In the genomic region with DNA sequence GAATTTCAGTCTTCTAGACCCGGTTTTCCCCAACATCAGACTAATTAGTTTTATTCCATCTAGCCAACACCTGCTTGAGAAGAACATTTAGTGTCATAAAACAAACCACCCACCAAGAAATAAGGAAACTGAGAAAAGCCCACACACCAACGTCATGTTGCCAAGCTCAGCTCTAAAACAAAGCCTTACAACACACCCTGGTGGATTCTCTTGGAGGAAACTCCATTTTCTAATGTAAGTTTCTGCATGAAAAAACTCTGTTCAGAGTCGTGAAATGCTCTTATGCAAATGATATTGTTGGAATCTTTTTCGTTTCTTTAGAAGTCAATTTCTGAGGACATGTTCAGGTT, we compare ENCODE assay signal across 1 cellular context.
TF ChIP-seq lines count a peak whose summit lies in the region.

No MANE protein-coding gene starts in this region.

TF ChIP-seq in GM12878, 131 proteins besides CTCF, POLR2A, EP300 and RAD21 (continued from another document):
- TF ChIP-seq USF2 (IDR thresholded peaks at IDR 0.05; ENCODE audit: borderline replicate concordance, low read depth, low read length): no peak
- TF ChIP-seq CBFB (IDR thresholded peaks at IDR 0.05; ENCODE audit: low read depth): 0 out of 2 replicates have a peak, but pooled peaks have one; percentile 24
- TF ChIP-seq SRF (IDR thresholded peaks at IDR 0.05; ENCODE audit: low read depth in 2 of 2, low read length in 2 of 2): no peak
- 0 out of 2 replicates have a peak, but pooled peaks have one; percentile 23 for TF ChIP-seq CHD2 (IDR thresholded peaks at IDR 0.05; ENCODE audit: borderline replicate concordance, low read depth, low read length)
- TF ChIP-seq JUNB (IDR thresholded peaks at IDR 0.05): 0 out of 2 replicates have a peak, but pooled peaks have one; percentile 34
- no peak for TF ChIP-seq HDGF (IDR thresholded peaks at IDR 0.05)
- no peak for TF ChIP-seq BHLHE40 (IDR thresholded peaks at IDR 0.05; ENCODE audit: borderline replicate concordance in 1 of 2, low read depth in 2 of 2, low read length in 1 of 2)
- TF ChIP-seq WRNIP1 (IDR thresholded peaks at IDR 0.05; ENCODE audit: borderline replicate concordance, low read depth, low read length): no peak
- no peak for TF ChIP-seq NR2F1 (conservative IDR thresholded peaks at IDR 0.05)
- no peak for TF ChIP-seq KAT2A (conservative IDR thresholded peaks at IDR 0.05; ENCODE audit: control insufficient read depth, low read depth, low read length)
